ENCODE assay signal across 19 cellular contexts in the genomic region with DNA sequence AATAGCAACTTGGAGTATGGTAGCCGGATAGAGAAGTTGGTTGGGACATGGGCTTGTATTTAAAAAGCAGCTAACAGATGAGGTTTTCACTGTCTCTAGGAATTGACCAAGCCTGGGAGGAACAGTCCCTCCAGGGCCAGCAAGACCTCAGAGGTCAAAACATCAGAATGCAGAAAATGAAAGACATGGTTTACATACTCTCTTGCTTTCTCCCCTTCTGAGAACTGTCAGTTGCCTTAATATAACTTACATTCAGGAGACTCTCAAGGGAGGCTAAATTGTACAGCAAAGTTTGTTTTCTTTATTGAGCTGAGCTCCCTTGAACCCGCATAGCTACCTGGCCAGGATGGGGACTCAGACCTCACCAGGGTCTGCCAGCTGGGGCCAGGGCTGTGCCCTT.
A peak's percentile ranks its signal among the peaks of the same experiment; 100 is the strongest.
DNase-seq lines count a peak whose midpoint lies in the region; ATAC-seq and TF ChIP-seq lines count a peak whose summit lies in the region.
"Had no signal": no experiment of that assay in that cellular context is flagged by ENCODE, and none has a peak within 500 bp of the region (broad histone marks: within the 10 kb centered on the region; RNA-seq: fewer than 3 reads in every experiment).

No MANE protein-coding gene starts in this region.

- no peak overlapping the region for H3K27ac Mint-ChIP-seq in MCF 10A (ENCODE audit: low read depth, unreplicated experiment)
- H3K27ac Mint-ChIP-seq: CD4-positive, alpha-beta T cell; HFFc6 had no signal

- H3K36me3 Mint-ChIP-seq in MCF 10A (ENCODE audit: insufficient read depth, unreplicated experiment): no peaks in the 10 kb centered on the region

- no peak overlapping the region for H3K4me2 ChIP-seq in trophoblast cell (ENCODE audit: low read length)
- H3K4me2 ChIP-seq: A549 had no signal

- no peak for ATAC-seq in GM18873 (IDR thresholded peaks at IDR 0.05; ENCODE audit: low FRiP score, unreplicated experiment)
- ATAC-seq: A549, GM12878 had no signal

- H3K36me3 ChIP-seq in breast epithelium (no peaks in the 10 kb centered on the region), trophoblast cell (ENCODE audit: control insufficient read depth in 1 of 2, insufficient read depth in 2 of 2, low read length in 2 of 2) (no peaks in the 10 kb centered on the region)

- WGBS in trophoblast cell (ENCODE audit: extremely low coverage, insufficient coverage, insufficient read length): no CpG with 5 or more reads among the region's 2 CpGs

- H2AFZ ChIP-seq in trophoblast cell (ENCODE audit: insufficient read depth, low read length, poor library complexity): no peak overlapping the region
- H2AFZ ChIP-seq: GM23248 had no signal

- H3K9me3 Mint-ChIP-seq in MCF 10A (ENCODE audit: unreplicated experiment): no peaks in the 10 kb centered on the region
- H3K9me3 Mint-ChIP-seq: CD4-positive, alpha-beta T cell; HFFc6 had no signal

- peak overlapping the region; percentile 35 for H2BK5ac ChIP-seq in trophoblast cell (ENCODE audit: low read depth, low read length, poor library complexity)

- no peak overlapping the region for H3K9ac ChIP-seq in trophoblast cell (ENCODE audit: low read length)
- H3K9ac ChIP-seq: GM23248 had no signal

- peak overlapping the region; percentile 80 to 83 for H3K27ac ChIP-seq in breast epithelium
- peak overlapping the region; percentile 64 for H3K27ac ChIP-seq in trophoblast cell (ENCODE audit: low read depth, low read length)
- H3K27ac ChIP-seq: 22Rv1, A549, C4-2B had no signal

- BruUV-seq in MCF 10A (replicated peaks; lab: Mats Ljungman, UMichigan): no TSS peak

- CTCF ChIA-PET in MCF 10A (lab: Yijun Ruan, JAX): interaction anchor here (0.6 to 1.3 kb wide), 3 partner anchors 11 to 131 kb away, joined by 3 to 5 read pairs (median 5); no protein-coding TSS in a partner anchor

- no peak overlapping the region for H3K4ac ChIP-seq in trophoblast cell (ENCODE audit: low read depth, low read length)

- H3K4me3 Mint-ChIP-seq in MCF 10A (ENCODE audit: unreplicated experiment): no peak overlapping the region
- H3K4me3 Mint-ChIP-seq: CD4-positive, alpha-beta T cell; HFFc6 had no signal

- H3K9me3 ChIP-seq in breast epithelium (no peaks in the 10 kb centered on the region), trophoblast cell (ENCODE audit: insufficient read depth, low read depth, low read length) (peaks cover 4% of the 10 kb centered on the region)
- H3K9me3 ChIP-seq: A549 had no signal

- no peak for TF ChIP-seq POLR2A in breast epithelium (IDR thresholded peaks at IDR 0.05)

- no peaks in the 10 kb centered on the region for H3K79me2 ChIP-seq in trophoblast cell (ENCODE audit: control insufficient read depth, insufficient read depth, low read length, poor library complexity)

- POLR2A ChIA-PET in MCF 10A (lab: Yijun Ruan, JAX): no interaction called here

- no peak overlapping the region for H2AK5ac ChIP-seq in trophoblast cell (ENCODE audit: low read length)

- H3K4me1 ChIP-seq in breast epithelium (peaks cover 0 to 6% of the 10 kb centered on the region in 2 donors), trophoblast cell (ENCODE audit: control insufficient read depth in 1 of 2, insufficient read depth in 2 of 2, low read length in 2 of 2) (peaks cover 16 to 31% of the 10 kb centered on the region in 2 experiments)
- H3K4me1 ChIP-seq: A549 had no signal

- no peak for DNase-seq in breast epithelium (ENCODE audit: low spot score in 2 of 2)
- no peak for DNase-seq in MCF 10A (ENCODE audit: unreplicated experiment)
- DNase-seq in choroid plexus epithelial cell (ENCODE audit: low read depth): peak; percentile 23
- DNase-seq in trophoblast cell: peak in 1 of 2 donors; percentile 41
- no peak for DNase-seq in NCI-H510A treated with DMSO at 0.1 percent for 48 hours (lab: John Stamatoyannopoulos, UW)
- no peak for DNase-seq in COR-L47 (lab: John Stamatoyannopoulos, UW)
- DNase-seq: AML-193; CD4-positive, alpha-beta T cell; DMS79 treated with DMSO at 0.1 percent for 48 hours; EL; GM23248; HCEC 1CT; HFFc6; IMR-90 had no signal

- peaks cover 6% of the 10 kb centered on the region for H3K4me1 Mint-ChIP-seq in MCF 10A (ENCODE audit: insufficient read depth, unreplicated experiment)

- H3K14ac ChIP-seq in trophoblast cell (ENCODE audit: low read length): no peak overlapping the region

- H4K12ac ChIP-seq in trophoblast cell (ENCODE audit: low read depth, low read length): no peak overlapping the region

- H3K4me3 ChIP-seq in breast epithelium (no peak overlapping the region), choroid plexus epithelial cell (ENCODE audit: low read depth, low read length) (no peak overlapping the region), trophoblast cell (ENCODE audit: low read depth, low read length) (no peak overlapping the region)
- H3K4me3 ChIP-seq: A549, GM12878, GM23248 had no signal

- peaks cover 11% of the 10 kb centered on the region for H3K27me3 Mint-ChIP-seq in MCF 10A (ENCODE audit: insufficient read depth, unreplicated experiment)

- peaks cover 5% of the 10 kb centered on the region for H3K79me1 ChIP-seq in trophoblast cell (ENCODE audit: low read length)

- no peak overlapping the region for H4K8ac ChIP-seq in trophoblast cell (ENCODE audit: low read depth, low read length)

- H3K23ac ChIP-seq in trophoblast cell (ENCODE audit: low read length): no peak overlapping the region

- H2BK12ac ChIP-seq in trophoblast cell (ENCODE audit: low read length): peak overlapping the region; percentile 58

- intact Hi-C loops in breast epithelium (cut with DNase I; ENCODE audit: low total_unique reads) (no loop called here), MCF 10A (cut with micrococcal nuclease) (no loop called here)

- peak overlapping the region; percentile 30 for H3K18ac ChIP-seq in trophoblast cell (ENCODE audit: low read length)

- no peak overlapping the region for H4K91ac ChIP-seq in trophoblast cell (ENCODE audit: low read depth, low read length)

- H3K27me3 ChIP-seq in breast epithelium: no peaks in the 10 kb centered on the region
- no peaks in the 10 kb centered on the region for H3K27me3 ChIP-seq in trophoblast cell (ENCODE audit: insufficient read depth, low read length)

- no peak overlapping the region for H2BK120ac ChIP-seq in trophoblast cell (ENCODE audit: insufficient read depth, low read length, poor library complexity)

- TF ChIP-seq CTCF in breast epithelium (IDR thresholded peaks at IDR 0.05): no peak
- no peak for TF ChIP-seq CTCF in MCF 10A (IDR thresholded peaks at IDR 0.05; ENCODE audit: unreplicated experiment)
- TF ChIP-seq CTCF in choroid plexus epithelial cell (conservative IDR thresholded peaks at IDR 0.05; ENCODE audit: low read depth, low read length): no peak
